In genomic region chr13:96346846-96347367, GRCh38 we compare ENCODE assay signal across 35 cellular contexts.
"Had no signal": no experiment of that assay in that cellular context is flagged by ENCODE, and none has a peak within 500 bp of the region (broad histone marks: within the 10 kb centered on the region; RNA-seq: fewer than 3 reads in every experiment).

No MANE protein-coding gene starts in this region.

- H3K9me3 ChIP-seq: MG63 had no signal

- H3K4me2 ChIP-seq: KMS-11 had no signal

- H3K36me3 ChIP-seq: MG63 had no signal

- H3K4me3 ChIP-seq: MG63 had no signal

- H3K27ac ChIP-seq: KMS-11 had no signal

- H3K9ac ChIP-seq: KMS-11 had no signal

- DNase-seq: Karpas-422, Kasumi-1, KG1, MG63, MM.1S, MV-4-11, NCI-H1048, NCI-H1092, NCI-H1092 treated with DMSO at 0.1 percent for 48 hours, NCI-H1105, NCI-H1105 treated with DMSO at 0.1 percent for 48 hours, NCI-H1417, NCI-H1417 treated with DMSO at 0.1 percent for 48 hours, NCI-H1436, NCI-H1436 treated with DMSO at 0.1 percent for 48 hours, NCI-H146, NCI-H1694, NCI-H1694 treated with DMSO at 0.1 percent for 48 hours, NCI-H187, NCI-H187 treated with DMSO at 0.1 percent for 48 hours, NCI-H1930, NCI-H2029, NCI-H2029 treated with DMSO at 0.1 percent for 48 hours, NCI-H2081, NCI-H2081 treated with DMSO at 0.1 percent for 48 hours, NCI-H2107, NCI-H2171, NCI-H2171 treated with DMSO at 0.1 percent for 48 hours, NCI-H2227 treated with DMSO at 0.1 percent for 48 hours, NCI-H226, NCI-H345, NCI-H446, NCI-H446 treated with DMSO at 0.1 percent for 48 hours, NCI-H510A had no signal

- H3K27me3 ChIP-seq: MG63 had no signal
